ENCODE assay signal across 33 cellular contexts in genomic region chr2:160783481-160783880, GRCh38.
DNase-seq lines count a peak whose midpoint lies in the region; ATAC-seq and TF ChIP-seq lines count a peak whose summit lies in the region.
"Had no signal": no experiment of that assay in that cellular context is flagged by ENCODE, and none has a peak within 500 bp of the region (broad histone marks: within the 10 kb centered on the region; RNA-seq: fewer than 3 reads in every experiment).

No MANE protein-coding gene starts in this region.

- DNase-seq in SIG-M5 treated with dmso at 0.1 percent for 504 hours (lab: John Stamatoyannopoulos, UW; ENCODE audit: unreplicated experiment) (peak; percentile 18), SIG-M5 (lab: John Stamatoyannopoulos, UW) (no peak), RWPE2 (ENCODE audit: low spot score) (no peak), epithelial cell of esophagus (ENCODE audit: low read depth) (peak; percentile 9), skeletal muscle cell (ENCODE audit: low read depth) (peak; percentile 84), NCI-H1092 treated with DMSO at 0.1 percent for 48 hours (lab: John Stamatoyannopoulos, UW) (no peak)
- no peak for DNase-seq in activated CD4-positive, alpha-beta memory T cell treated with anti-CD3 and anti-CD28 coated beads, Interleukin-2, amount 10 ng/mL, durations not matched to agents 7 days and 5 days
- DNase-seq: 8988T; activated B cell treated with CpG ODN at 0.5 μM for 24 hours; activated CD4-positive, alpha-beta T cell treated with anti-CD3 and anti-CD28 coated beads, Interleukin-2, amount 10 ng/mL, durations not matched to agents 7 days and 5 days; activated CD8-positive, alpha-beta memory T cell treated with anti-CD3 and anti-CD28 coated beads, Interleukin-2, amount 10 ng/mL, durations not matched to agents 7 days and 5 days; activated naive CD4-positive, alpha-beta T cell; activated T-cell treated with anti-CD3 and anti-CD28 coated beads, Interleukin-2, amount 50 U/mL, for 72 hours; Calu3; CD4-positive, CD25-positive, alpha-beta regulatory T cell; cerebellar nuclear complex; DMS79 treated with DMSO at 0.1 percent for 48 hours; dorsolateral prefrontal cortex; GDM1; glutamatergic neuron; left lung; NCI-H1436 treated with DMSO at 0.1 percent for 48 hours; NCI-H2081 treated with DMSO at 0.1 percent for 48 hours; NCI-H748 treated with DMSO at 0.1 percent for 48 hours; retina; spleen; stimulated activated CD4-positive, alpha-beta T cell treated with anti-CD3 and anti-CD28 coated beads, Interleukin-2, amount 100 ng/mL, for 24 hours; stimulated activated naive CD8-positive, alpha-beta T cell treated with anti-CD3 and anti-CD28 coated beads, Interleukin-15, Interleukin-2, amounts not matched to agents 100 U/mL and 50 U/mL, for 24 hours; testis had no signal

- no peaks in the 10 kb centered on the region for H3K36me3 ChIP-seq in RWPE2 (ENCODE audit: low read depth)
- H3K36me3 ChIP-seq: left lung, neural progenitor cell, SJSA1, spleen had no signal

- no peaks in the 10 kb centered on the region for H3K27me3 ChIP-seq in RWPE2 (ENCODE audit: insufficient read depth, poor library complexity, severe bottlenecking)
- H3K27me3 ChIP-seq: dorsolateral prefrontal cortex, left lung, neural progenitor cell, SJSA1, spleen, testis had no signal

- no peaks in the 10 kb centered on the region for H3K36me3 Mint-ChIP-seq in activated CD4-positive, alpha-beta memory T cell treated with anti-CD3 and anti-CD28 coated beads, Interleukin-2, amount 10 ng/mL, durations not matched to agents 7 days and 5 days (ENCODE audit: low read depth)
- H3K36me3 Mint-ChIP-seq: activated CD8-positive, alpha-beta memory T cell treated with anti-CD3 and anti-CD28 coated beads, Interleukin-2, amount 10 ng/mL, durations not matched to agents 7 days and 5 days; CD4-positive, CD25-positive, alpha-beta regulatory T cell had no signal

- POLR2A ChIA-PET in activated CD4-positive, alpha-beta memory T cell treated with anti-CD3 and anti-CD28 coated beads, Interleukin-2, amount 10 ng/mL, durations not matched to agents 7 days and 5 days (lab: Charles Lee) = no interaction called here

- no peak for TF ChIP-seq CTCF in RWPE2 (IDR thresholded peaks at IDR 0.05; ENCODE audit: poor library complexity, severe bottlenecking)
- no peak for TF ChIP-seq CTCF in epithelial cell of esophagus (IDR thresholded peaks at IDR 0.05; ENCODE audit: insufficient read depth, low read depth, low read length, missing control alignments)

- H3K27ac ChIP-seq in RWPE2 (ENCODE audit: poor library complexity, severe bottlenecking) = no peak overlapping the region
- H3K27ac ChIP-seq: dorsolateral prefrontal cortex, left lung, neural progenitor cell, parathyroid adenoma, SJSA1, spleen, testis had no signal

- no peak overlapping the region for H3K27ac Mint-ChIP-seq in activated CD4-positive, alpha-beta memory T cell treated with anti-CD3 and anti-CD28 coated beads, Interleukin-2, amount 10 ng/mL, durations not matched to agents 7 days and 5 days
- H3K27ac Mint-ChIP-seq: activated B cell treated with CpG ODN at 0.5 μM for 24 hours; activated CD4-positive, alpha-beta T cell treated with anti-CD3 and anti-CD28 coated beads, Interleukin-2, amount 10 ng/mL, durations not matched to agents 7 days and 5 days; activated CD8-positive, alpha-beta memory T cell treated with anti-CD3 and anti-CD28 coated beads, Interleukin-2, amount 10 ng/mL, durations not matched to agents 7 days and 5 days; activated T-cell treated with anti-CD3 and anti-CD28 coated beads, Interleukin-2, amount 50 U/mL, for 72 hours; CD4-positive, CD25-positive, alpha-beta regulatory T cell; neural progenitor cell had no signal

- ATAC-seq in RWPE2 (ENCODE audit: low read depth) (peak; percentile 35; the same call in 2 of the 3 replicates), GM19452 (IDR thresholded peaks at IDR 0.05; ENCODE audit: unreplicated experiment) (no peak)
- ATAC-seq: activated CD8-positive, alpha-beta memory T cell treated with anti-CD3 and anti-CD28 coated beads, Interleukin-2, amount 10 ng/mL, durations not matched to agents 7 days and 5 days; activated T-cell treated with anti-CD3 and anti-CD28 coated beads, Interleukin-2, amount 50 U/mL, for 72 hours; left lung; stimulated activated naive CD8-positive, alpha-beta T cell treated with anti-CD3 and anti-CD28 coated beads, Interleukin-15, Interleukin-2, amounts not matched to agents 100 U/mL and 50 U/mL, for 24 hours had no signal

- peaks cover 8% of the 10 kb centered on the region for H3K9me3 Mint-ChIP-seq in activated CD4-positive, alpha-beta memory T cell treated with anti-CD3 and anti-CD28 coated beads, Interleukin-2, amount 10 ng/mL, durations not matched to agents 7 days and 5 days

- CTCF ChIA-PET in activated CD4-positive, alpha-beta memory T cell treated with anti-CD3 and anti-CD28 coated beads, Interleukin-2, amount 10 ng/mL, durations not matched to agents 7 days and 5 days (lab: Charles Lee) = no interaction called here

- no peak overlapping the region for H3K4me3 Mint-ChIP-seq in activated CD4-positive, alpha-beta memory T cell treated with anti-CD3 and anti-CD28 coated beads, Interleukin-2, amount 10 ng/mL, durations not matched to agents 7 days and 5 days
- H3K4me3 Mint-ChIP-seq: activated B cell treated with CpG ODN at 0.5 μM for 24 hours; activated CD4-positive, alpha-beta T cell treated with anti-CD3 and anti-CD28 coated beads, Interleukin-2, amount 10 ng/mL, durations not matched to agents 7 days and 5 days; activated CD8-positive, alpha-beta memory T cell treated with anti-CD3 and anti-CD28 coated beads, Interleukin-2, amount 10 ng/mL, durations not matched to agents 7 days and 5 days; activated T-cell treated with anti-CD3 and anti-CD28 coated beads, Interleukin-2, amount 50 U/mL, for 72 hours; CD4-positive, CD25-positive, alpha-beta regulatory T cell; neural progenitor cell had no signal

- peaks cover 3% of the 10 kb centered on the region for H3K9me3 ChIP-seq in RWPE2 (ENCODE audit: severe bottlenecking)
- H3K9me3 ChIP-seq: testis had no signal

- no peaks in the 10 kb centered on the region for H3K27me3 Mint-ChIP-seq in activated CD4-positive, alpha-beta memory T cell treated with anti-CD3 and anti-CD28 coated beads, Interleukin-2, amount 10 ng/mL, durations not matched to agents 7 days and 5 days
- H3K27me3 Mint-ChIP-seq: activated CD4-positive, alpha-beta T cell treated with anti-CD3 and anti-CD28 coated beads, Interleukin-2, amount 10 ng/mL, durations not matched to agents 7 days and 5 days; activated CD8-positive, alpha-beta memory T cell treated with anti-CD3 and anti-CD28 coated beads, Interleukin-2, amount 10 ng/mL, durations not matched to agents 7 days and 5 days; CD4-positive, CD25-positive, alpha-beta regulatory T cell had no signal

- H3K4me3 ChIP-seq in RWPE2 (ENCODE audit: severe bottlenecking) (no peak overlapping the region), epithelial cell of esophagus (ENCODE audit: low read length) (no peak overlapping the region), skeletal muscle cell (ENCODE audit: low read depth, low read length) (no peak overlapping the region)
- H3K4me3 ChIP-seq: dorsolateral prefrontal cortex, left lung, neural progenitor cell, SJSA1, spleen, testis had no signal

- H3K4me1 Mint-ChIP-seq in activated CD4-positive, alpha-beta memory T cell treated with anti-CD3 and anti-CD28 coated beads, Interleukin-2, amount 10 ng/mL, durations not matched to agents 7 days and 5 days = no peaks in the 10 kb centered on the region
- H3K4me1 Mint-ChIP-seq: activated B cell treated with CpG ODN at 0.5 μM for 24 hours; activated CD4-positive, alpha-beta T cell treated with anti-CD3 and anti-CD28 coated beads, Interleukin-2, amount 10 ng/mL, durations not matched to agents 7 days and 5 days; activated CD8-positive, alpha-beta memory T cell treated with anti-CD3 and anti-CD28 coated beads, Interleukin-2, amount 10 ng/mL, durations not matched to agents 7 days and 5 days; CD4-positive, CD25-positive, alpha-beta regulatory T cell; neural progenitor cell had no signal

- peaks cover 3% of the 10 kb centered on the region for H3K4me1 ChIP-seq in RWPE2 (ENCODE audit: insufficient read depth, poor library complexity, severe bottlenecking)
- H3K4me1 ChIP-seq: left lung, neural progenitor cell, parathyroid adenoma, SJSA1, spleen, testis had no signal

Comparison
In these comparisons a context has a peak if more than half of its experiments do, and no peak if none do; other contexts are left out.
1. DNase-seq: peak in SIG-M5 treated with dmso at 0.1 percent for 504 hours (single experiment), epithelial cell of esophagus (single experiment) and skeletal muscle cell (single experiment); none in SIG-M5 (single experiment), RWPE2 (single experiment), NCI-H1092 treated with DMSO at 0.1 percent for 48 hours (single experiment) and activated CD4-positive, alpha-beta memory T cell treated with anti-CD3 and anti-CD28 coated beads, Interleukin-2, amount 10 ng/mL, durations not matched to agents 7 days and 5 days (single experiment).